Comparison of ENCODE assay signal across 14 cellular contexts in genomic region chr11:115054541-115055538, GRCh38.
DNase-seq lines count a peak whose midpoint lies in the region; TF ChIP-seq lines count a peak whose summit lies in the region.
"Had no signal": no experiment of that assay in that cellular context is flagged by ENCODE, and none has a peak within 500 bp of the region (broad histone marks: within the 10 kb centered on the region; RNA-seq: fewer than 3 reads in every experiment).

No MANE protein-coding gene starts in this region.

- 19% methylated on average over 13 of the region's 13 CpGs for WGBS in mammary epithelial cell (ENCODE audit: low coverage, missing lambda C conversion rate)

- H3K9me3 ChIP-seq in mammary epithelial cell (replicated peaks; ENCODE audit: insufficient read depth, low read length), result no peaks in the 10 kb centered on the region
- H3K9me3 ChIP-seq: colonic mucosa had no signal

- H2AFZ ChIP-seq in mammary epithelial cell (ENCODE audit: low read depth, low read length), result no peak overlapping the region

- no peak for TF ChIP-seq CTCF in mammary epithelial cell (conservative IDR thresholded peaks at IDR 0.05 in 1 of 2, IDR thresholded peaks at IDR 0.05 in 1 of 2; ENCODE audit: extremely low read depth in 1 of 2, insufficient read depth in 1 of 2, low read depth in 1 of 2, low read length in 2 of 2)
- no peak for TF ChIP-seq CTCF in progenitor cell of endocrine pancreas (IDR thresholded peaks at IDR 0.05; ENCODE audit: unreplicated experiment)

- peaks cover 20% of the 10 kb centered on the region for H3K4me1 Mint-ChIP-seq in progenitor cell of endocrine pancreas (ENCODE audit: low read depth)
- H3K4me1 Mint-ChIP-seq: CD14-positive monocyte had no signal

- no TSS peak for BruUV-seq in mammary epithelial cell (replicated peaks; lab: Mats Ljungman, UMichigan)

- H3K4me2 ChIP-seq in mammary epithelial cell (ENCODE audit: insufficient read depth, low read depth, low read length), result no peak overlapping the region

- DNase-seq in NCI-H2029 (lab: John Stamatoyannopoulos, UW), result peak; percentile 10
- no peak for DNase-seq in NCI-H2029 treated with DMSO at 0.1 percent for 48 hours (lab: John Stamatoyannopoulos, UW)
- DNase-seq in NCI-H526 (lab: John Stamatoyannopoulos, UW), result peak; percentile 92 to 93
- peak; percentile 9 for DNase-seq in mammary epithelial cell
- DNase-seq in progenitor cell of endocrine pancreas (ENCODE audit: low spot score, unreplicated experiment), result no peak
- DNase-seq in activated CD4-positive, alpha-beta T cell treated with anti-CD3 and anti-CD28 coated beads for 48 hours, result no peak
- DNase-seq in globus pallidus (ENCODE audit: low spot score), result no peak
- DNase-seq in AG08396 (ENCODE audit: low spot score), result no peak
- DNase-seq: activated CD4-positive, CD25-positive, alpha-beta regulatory T cell treated with anti-CD3 and anti-CD28 coated beads, Interleukin-2, amount 50 U/mL, for 72 hours; colonic mucosa; left colon; NCI-H2081 treated with DMSO at 0.1 percent for 48 hours; stimulated activated CD4-positive, alpha-beta T cell treated with anti-CD3 and anti-CD28 coated beads, Interleukin-2, amount 100 ng/mL, for 48 hours had no signal

- H3K27ac ChIP-seq in mammary epithelial cell (ENCODE audit: insufficient read depth, low read depth, low read length), result no peak overlapping the region
- H3K27ac ChIP-seq: colonic mucosa had no signal

- dilution Hi-C loops in mammary epithelial cell (cut with HindIII; ENCODE audit: low sequenced_read_pairs), result no loop called here

- no peaks in the 10 kb centered on the region for H3K36me3 ChIP-seq in mammary epithelial cell (ENCODE audit: insufficient read depth, low read length)
- H3K36me3 ChIP-seq: colonic mucosa had no signal

- peak overlapping the region; percentile 56 for H3K27ac Mint-ChIP-seq in progenitor cell of endocrine pancreas
- H3K27ac Mint-ChIP-seq: CD14-positive monocyte had no signal

- intact Hi-C loops in mammary epithelial cell (cut with micrococcal nuclease), result no loop called here

- no peak overlapping the region for H3K4me3 ChIP-seq in mammary epithelial cell (replicated peaks in 1 of 3; ENCODE audit: insufficient read depth in 1 of 3, low read depth in 2 of 3, low read length in 3 of 3)
- H3K4me3 ChIP-seq: colonic mucosa had no signal

- no peaks in the 10 kb centered on the region for H4K20me1 ChIP-seq in mammary epithelial cell (ENCODE audit: insufficient read depth, low read length)

- H3K79me2 ChIP-seq in mammary epithelial cell (ENCODE audit: insufficient read depth, low read length), result no peaks in the 10 kb centered on the region

- H3K4me1 ChIP-seq in mammary epithelial cell (ENCODE audit: insufficient read depth, low read length), result no peaks in the 10 kb centered on the region
- H3K4me1 ChIP-seq: colonic mucosa had no signal

- no peak overlapping the region for H3K9ac ChIP-seq in mammary epithelial cell (ENCODE audit: insufficient read depth, low read length)

- peaks cover 26% of the 10 kb centered on the region for H3K27me3 Mint-ChIP-seq in progenitor cell of endocrine pancreas

- peaks cover 14% of the 10 kb centered on the region for H3K9me3 Mint-ChIP-seq in progenitor cell of endocrine pancreas (ENCODE audit: low read depth)

- peaks cover 8% of the 10 kb centered on the region for H3K36me3 Mint-ChIP-seq in progenitor cell of endocrine pancreas (ENCODE audit: insufficient read depth)
- H3K36me3 Mint-ChIP-seq: CD14-positive monocyte had no signal

- H3K27me3 ChIP-seq in mammary epithelial cell (ENCODE audit: insufficient read depth, low read length), result no peaks in the 10 kb centered on the region
- H3K27me3 ChIP-seq: colonic mucosa had no signal

- in situ Hi-C loops in mammary epithelial cell (cut with MboI; ENCODE audit: low sequenced_read_pairs in 2 of 2), result no loop called here

- CTCF ChIA-PET in mammary epithelial cell (lab: Charles Lee; ENCODE audit: low non-redundant PET), result no interaction called here

- no peak overlapping the region for H3K4me3 Mint-ChIP-seq in progenitor cell of endocrine pancreas (ENCODE audit: low read depth)
- H3K4me3 Mint-ChIP-seq: CD14-positive monocyte had no signal

Comparison
In these comparisons a context has a peak if more than half of its experiments do, and no peak if none do; other contexts are left out.
1. DNase-seq: peak in NCI-H2029 (single experiment), NCI-H526 (2 of 2) and mammary epithelial cell (single experiment); none in NCI-H2029 treated with DMSO at 0.1 percent for 48 hours (single experiment), progenitor cell of endocrine pancreas (single experiment), activated CD4-positive, alpha-beta T cell treated with anti-CD3 and anti-CD28 coated beads for 48 hours (single experiment), globus pallidus (single experiment) and AG08396 (single experiment).